In the genomic region with DNA sequence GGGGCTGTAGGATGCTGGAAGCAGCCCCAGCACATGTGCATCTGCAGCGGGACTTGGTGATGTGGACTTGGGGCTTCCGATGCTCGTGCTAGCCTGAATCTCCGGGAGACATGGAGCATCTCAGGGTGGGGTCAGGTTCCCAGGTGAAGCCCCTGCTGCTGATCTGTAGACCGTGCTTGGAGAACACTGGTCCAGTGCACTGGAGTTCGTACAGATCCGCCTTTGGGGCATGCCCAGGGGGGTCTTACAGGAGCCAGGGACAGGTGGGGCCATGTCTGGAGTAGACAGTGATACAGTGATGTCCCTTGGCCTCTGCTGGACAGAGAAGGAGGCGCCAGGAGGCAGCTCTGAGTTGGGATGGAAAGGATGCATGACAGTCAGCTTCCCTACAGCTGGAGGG, we compare ENCODE assay signal across 1 cellular context.
TF ChIP-seq lines count a peak whose summit lies in the region.

No MANE protein-coding gene starts in this region.

TF ChIP-seq in GM23338, 12 proteins besides CTCF, POLR2A, EP300 and RAD21 (continued from another document):
- TF ChIP-seq, protein P1, sequence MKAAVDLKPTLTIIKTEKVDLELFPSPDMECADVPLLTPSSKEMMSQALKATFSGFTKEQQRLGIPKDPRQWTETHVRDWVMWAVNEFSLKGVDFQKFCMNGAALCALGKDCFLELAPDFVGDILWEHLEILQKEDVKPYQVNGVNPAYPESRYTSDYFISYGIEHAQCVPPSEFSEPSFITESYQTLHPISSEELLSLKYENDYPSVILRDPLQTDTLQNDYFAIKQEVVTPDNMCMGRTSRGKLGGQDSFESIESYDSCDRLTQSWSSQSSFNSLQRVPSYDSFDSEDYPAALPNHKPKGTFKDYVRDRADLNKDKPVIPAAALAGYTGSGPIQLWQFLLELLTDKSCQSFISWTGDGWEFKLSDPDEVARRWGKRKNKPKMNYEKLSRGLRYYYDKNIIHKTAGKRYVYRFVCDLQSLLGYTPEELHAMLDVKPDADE (IDR thresholded peaks at IDR 0.05), result no peak
- no peak for TF ChIP-seq POLR2AphosphoS5 (IDR thresholded peaks at IDR 0.05; ENCODE audit: low read depth)
- TF ChIP-seq EZH2 (IDR thresholded peaks at IDR 0.05; ENCODE audit: low read depth, unreplicated experiment), result no peak
- TF ChIP-seq, protein P2, sequence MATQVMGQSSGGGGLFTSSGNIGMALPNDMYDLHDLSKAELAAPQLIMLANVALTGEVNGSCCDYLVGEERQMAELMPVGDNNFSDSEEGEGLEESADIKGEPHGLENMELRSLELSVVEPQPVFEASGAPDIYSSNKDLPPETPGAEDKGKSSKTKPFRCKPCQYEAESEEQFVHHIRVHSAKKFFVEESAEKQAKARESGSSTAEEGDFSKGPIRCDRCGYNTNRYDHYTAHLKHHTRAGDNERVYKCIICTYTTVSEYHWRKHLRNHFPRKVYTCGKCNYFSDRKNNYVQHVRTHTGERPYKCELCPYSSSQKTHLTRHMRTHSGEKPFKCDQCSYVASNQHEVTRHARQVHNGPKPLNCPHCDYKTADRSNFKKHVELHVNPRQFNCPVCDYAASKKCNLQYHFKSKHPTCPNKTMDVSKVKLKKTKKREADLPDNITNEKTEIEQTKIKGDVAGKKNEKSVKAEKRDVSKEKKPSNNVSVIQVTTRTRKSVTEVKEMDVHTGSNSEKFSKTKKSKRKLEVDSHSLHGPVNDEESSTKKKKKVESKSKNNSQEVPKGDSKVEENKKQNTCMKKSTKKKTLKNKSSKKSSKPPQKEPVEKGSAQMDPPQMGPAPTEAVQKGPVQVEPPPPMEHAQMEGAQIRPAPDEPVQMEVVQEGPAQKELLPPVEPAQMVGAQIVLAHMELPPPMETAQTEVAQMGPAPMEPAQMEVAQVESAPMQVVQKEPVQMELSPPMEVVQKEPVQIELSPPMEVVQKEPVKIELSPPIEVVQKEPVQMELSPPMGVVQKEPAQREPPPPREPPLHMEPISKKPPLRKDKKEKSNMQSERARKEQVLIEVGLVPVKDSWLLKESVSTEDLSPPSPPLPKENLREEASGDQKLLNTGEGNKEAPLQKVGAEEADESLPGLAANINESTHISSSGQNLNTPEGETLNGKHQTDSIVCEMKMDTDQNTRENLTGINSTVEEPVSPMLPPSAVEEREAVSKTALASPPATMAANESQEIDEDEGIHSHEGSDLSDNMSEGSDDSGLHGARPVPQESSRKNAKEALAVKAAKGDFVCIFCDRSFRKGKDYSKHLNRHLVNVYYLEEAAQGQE (IDR thresholded peaks at IDR 0.05; ENCODE audit: unreplicated experiment), result no peak
- no peak for TF ChIP-seq NANOG (IDR thresholded peaks at IDR 0.05; ENCODE audit: borderline replicate concordance)
- TF ChIP-seq, protein P3, sequence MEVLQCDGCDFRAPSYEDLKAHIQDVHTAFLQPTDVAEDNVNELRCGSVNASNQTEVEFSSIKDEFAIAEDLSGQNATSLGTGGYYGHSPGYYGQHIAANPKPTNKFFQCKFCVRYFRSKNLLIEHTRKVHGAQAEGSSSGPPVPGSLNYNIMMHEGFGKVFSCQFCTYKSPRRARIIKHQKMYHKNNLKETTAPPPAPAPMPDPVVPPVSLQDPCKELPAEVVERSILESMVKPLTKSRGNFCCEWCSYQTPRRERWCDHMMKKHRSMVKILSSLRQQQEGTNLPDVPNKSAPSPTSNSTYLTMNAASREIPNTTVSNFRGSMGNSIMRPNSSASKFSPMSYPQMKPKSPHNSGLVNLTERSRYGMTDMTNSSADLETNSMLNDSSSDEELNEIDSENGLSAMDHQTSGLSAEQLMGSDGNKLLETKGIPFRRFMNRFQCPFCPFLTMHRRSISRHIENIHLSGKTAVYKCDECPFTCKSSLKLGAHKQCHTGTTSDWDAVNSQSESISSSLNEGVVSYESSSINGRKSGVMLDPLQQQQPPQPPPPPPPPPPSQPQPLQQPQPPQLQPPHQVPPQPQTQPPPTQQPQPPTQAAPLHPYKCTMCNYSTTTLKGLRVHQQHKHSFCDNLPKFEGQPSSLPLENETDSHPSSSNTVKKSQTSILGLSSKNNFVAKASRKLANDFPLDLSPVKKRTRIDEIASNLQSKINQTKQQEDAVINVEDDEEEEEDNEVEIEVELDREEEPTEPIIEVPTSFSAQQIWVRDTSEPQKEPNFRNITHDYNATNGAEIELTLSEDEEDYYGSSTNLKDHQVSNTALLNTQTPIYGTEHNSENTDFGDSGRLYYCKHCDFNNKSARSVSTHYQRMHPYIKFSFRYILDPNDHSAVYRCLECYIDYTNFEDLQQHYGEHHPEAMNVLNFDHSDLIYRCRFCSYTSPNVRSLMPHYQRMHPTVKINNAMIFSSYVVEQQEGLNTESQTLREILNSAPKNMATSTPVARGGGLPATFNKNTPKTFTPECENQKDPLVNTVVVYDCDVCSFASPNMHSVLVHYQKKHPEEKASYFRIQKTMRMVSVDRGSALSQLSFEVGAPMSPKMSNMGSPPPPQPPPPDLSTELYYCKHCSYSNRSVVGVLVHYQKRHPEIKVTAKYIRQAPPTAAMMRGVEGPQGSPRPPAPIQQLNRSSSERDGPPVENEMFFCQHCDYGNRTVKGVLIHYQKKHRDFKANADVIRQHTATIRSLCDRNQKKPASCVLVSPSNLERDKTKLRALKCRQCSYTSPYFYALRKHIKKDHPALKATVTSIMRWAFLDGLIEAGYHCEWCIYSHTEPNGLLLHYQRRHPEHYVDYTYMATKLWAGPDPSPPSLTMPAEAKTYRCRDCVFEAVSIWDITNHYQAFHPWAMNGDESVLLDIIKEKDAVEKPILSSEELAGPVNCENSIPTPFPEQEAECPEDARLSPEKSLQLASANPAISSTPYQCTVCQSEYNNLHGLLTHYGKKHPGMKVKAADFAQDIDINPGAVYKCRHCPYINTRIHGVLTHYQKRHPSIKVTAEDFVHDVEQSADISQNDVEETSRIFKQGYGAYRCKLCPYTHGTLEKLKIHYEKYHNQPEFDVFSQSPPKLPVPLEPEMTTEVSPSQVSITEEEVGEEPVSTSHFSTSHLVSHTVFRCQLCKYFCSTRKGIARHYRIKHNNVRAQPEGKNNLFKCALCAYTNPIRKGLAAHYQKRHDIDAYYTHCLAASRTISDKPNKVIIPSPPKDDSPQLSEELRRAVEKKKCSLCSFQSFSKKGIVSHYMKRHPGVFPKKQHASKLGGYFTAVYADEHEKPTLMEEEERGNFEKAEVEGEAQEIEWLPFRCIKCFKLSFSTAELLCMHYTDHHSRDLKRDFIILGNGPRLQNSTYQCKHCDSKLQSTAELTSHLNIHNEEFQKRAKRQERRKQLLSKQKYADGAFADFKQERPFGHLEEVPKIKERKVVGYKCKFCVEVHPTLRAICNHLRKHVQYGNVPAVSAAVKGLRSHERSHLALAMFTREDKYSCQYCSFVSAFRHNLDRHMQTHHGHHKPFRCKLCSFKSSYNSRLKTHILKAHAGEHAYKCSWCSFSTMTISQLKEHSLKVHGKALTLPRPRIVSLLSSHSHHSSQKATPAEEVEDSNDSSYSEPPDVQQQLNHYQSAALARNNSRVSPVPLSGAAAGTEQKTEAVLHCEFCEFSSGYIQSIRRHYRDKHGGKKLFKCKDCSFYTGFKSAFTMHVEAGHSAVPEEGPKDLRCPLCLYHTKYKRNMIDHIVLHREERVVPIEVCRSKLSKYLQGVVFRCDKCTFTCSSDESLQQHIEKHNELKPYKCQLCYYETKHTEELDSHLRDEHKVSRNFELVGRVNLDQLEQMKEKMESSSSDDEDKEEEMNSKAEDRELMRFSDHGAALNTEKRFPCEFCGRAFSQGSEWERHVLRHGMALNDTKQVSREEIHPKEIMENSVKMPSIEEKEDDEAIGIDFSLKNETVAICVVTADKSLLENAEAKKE (CRISPR knock-in tag; IDR thresholded peaks at IDR 0.05), result no peak
- TF ChIP-seq EZH2phosphoT487 (IDR thresholded peaks at IDR 0.05; ENCODE audit: unreplicated experiment), result no peak
- TF ChIP-seq STAT1 (IDR thresholded peaks at IDR 0.05; ENCODE audit: unreplicated experiment), result no peak
- TF ChIP-seq ZNF331 (CRISPR knock-in tag; IDR thresholded peaks at IDR 0.05; ENCODE audit: low read depth), result no peak
- TF ChIP-seq CREB1 (CRISPR knock-in tag; IDR thresholded peaks at IDR 0.05; ENCODE audit: low read depth), result no peak
- no peak for TF ChIP-seq ZNF114 (CRISPR knock-in tag; IDR thresholded peaks at IDR 0.05)
TF ChIP-seq in GM23338: peak in this region for 0.
